Comparison of ENCODE assay signal across 1 cellular context in genomic region chr18:26840965-26841364, GRCh38.
TF ChIP-seq lines count a peak whose summit lies in the region.

No MANE protein-coding gene starts in this region.

TF ChIP-seq in H1, 55 proteins besides CTCF, POLR2A, EP300 and RAD21 (continued from another document):
- TF ChIP-seq, protein P1, sequence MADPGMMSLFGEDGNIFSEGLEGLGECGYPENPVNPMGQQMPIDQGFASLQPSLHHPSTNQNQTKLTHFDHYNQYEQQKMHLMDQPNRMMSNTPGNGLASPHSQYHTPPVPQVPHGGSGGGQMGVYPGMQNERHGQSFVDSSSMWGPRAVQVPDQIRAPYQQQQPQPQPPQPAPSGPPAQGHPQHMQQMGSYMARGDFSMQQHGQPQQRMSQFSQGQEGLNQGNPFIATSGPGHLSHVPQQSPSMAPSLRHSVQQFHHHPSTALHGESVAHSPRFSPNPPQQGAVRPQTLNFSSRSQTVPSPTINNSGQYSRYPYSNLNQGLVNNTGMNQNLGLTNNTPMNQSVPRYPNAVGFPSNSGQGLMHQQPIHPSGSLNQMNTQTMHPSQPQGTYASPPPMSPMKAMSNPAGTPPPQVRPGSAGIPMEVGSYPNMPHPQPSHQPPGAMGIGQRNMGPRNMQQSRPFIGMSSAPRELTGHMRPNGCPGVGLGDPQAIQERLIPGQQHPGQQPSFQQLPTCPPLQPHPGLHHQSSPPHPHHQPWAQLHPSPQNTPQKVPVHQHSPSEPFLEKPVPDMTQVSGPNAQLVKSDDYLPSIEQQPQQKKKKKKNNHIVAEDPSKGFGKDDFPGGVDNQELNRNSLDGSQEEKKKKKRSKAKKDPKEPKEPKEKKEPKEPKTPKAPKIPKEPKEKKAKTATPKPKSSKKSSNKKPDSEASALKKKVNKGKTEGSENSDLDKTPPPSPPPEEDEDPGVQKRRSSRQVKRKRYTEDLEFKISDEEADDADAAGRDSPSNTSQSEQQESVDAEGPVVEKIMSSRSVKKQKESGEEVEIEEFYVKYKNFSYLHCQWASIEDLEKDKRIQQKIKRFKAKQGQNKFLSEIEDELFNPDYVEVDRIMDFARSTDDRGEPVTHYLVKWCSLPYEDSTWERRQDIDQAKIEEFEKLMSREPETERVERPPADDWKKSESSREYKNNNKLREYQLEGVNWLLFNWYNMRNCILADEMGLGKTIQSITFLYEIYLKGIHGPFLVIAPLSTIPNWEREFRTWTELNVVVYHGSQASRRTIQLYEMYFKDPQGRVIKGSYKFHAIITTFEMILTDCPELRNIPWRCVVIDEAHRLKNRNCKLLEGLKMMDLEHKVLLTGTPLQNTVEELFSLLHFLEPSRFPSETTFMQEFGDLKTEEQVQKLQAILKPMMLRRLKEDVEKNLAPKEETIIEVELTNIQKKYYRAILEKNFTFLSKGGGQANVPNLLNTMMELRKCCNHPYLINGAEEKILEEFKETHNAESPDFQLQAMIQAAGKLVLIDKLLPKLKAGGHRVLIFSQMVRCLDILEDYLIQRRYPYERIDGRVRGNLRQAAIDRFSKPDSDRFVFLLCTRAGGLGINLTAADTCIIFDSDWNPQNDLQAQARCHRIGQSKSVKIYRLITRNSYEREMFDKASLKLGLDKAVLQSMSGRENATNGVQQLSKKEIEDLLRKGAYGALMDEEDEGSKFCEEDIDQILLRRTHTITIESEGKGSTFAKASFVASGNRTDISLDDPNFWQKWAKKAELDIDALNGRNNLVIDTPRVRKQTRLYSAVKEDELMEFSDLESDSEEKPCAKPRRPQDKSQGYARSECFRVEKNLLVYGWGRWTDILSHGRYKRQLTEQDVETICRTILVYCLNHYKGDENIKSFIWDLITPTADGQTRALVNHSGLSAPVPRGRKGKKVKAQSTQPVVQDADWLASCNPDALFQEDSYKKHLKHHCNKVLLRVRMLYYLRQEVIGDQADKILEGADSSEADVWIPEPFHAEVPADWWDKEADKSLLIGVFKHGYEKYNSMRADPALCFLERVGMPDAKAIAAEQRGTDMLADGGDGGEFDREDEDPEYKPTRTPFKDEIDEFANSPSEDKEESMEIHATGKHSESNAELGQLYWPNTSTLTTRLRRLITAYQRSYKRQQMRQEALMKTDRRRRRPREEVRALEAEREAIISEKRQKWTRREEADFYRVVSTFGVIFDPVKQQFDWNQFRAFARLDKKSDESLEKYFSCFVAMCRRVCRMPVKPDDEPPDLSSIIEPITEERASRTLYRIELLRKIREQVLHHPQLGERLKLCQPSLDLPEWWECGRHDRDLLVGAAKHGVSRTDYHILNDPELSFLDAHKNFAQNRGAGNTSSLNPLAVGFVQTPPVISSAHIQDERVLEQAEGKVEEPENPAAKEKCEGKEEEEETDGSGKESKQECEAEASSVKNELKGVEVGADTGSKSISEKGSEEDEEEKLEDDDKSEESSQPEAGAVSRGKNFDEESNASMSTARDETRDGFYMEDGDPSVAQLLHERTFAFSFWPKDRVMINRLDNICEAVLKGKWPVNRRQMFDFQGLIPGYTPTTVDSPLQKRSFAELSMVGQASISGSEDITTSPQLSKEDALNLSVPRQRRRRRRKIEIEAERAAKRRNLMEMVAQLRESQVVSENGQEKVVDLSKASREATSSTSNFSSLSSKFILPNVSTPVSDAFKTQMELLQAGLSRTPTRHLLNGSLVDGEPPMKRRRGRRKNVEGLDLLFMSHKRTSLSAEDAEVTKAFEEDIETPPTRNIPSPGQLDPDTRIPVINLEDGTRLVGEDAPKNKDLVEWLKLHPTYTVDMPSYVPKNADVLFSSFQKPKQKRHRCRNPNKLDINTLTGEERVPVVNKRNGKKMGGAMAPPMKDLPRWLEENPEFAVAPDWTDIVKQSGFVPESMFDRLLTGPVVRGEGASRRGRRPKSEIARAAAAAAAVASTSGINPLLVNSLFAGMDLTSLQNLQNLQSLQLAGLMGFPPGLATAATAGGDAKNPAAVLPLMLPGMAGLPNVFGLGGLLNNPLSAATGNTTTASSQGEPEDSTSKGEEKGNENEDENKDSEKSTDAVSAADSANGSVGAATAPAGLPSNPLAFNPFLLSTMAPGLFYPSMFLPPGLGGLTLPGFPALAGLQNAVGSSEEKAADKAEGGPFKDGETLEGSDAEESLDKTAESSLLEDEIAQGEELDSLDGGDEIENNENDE (IDR thresholded peaks at IDR 0.05; ENCODE audit: insufficient replicate concordance, low read length), result no peak
- no peak for TF ChIP-seq EGR1 (IDR thresholded peaks at IDR 0.05; ENCODE audit: borderline replicate concordance, low read depth, low read length)
- no peak for TF ChIP-seq ATF3 (IDR thresholded peaks at IDR 0.05; ENCODE audit: insufficient read depth, low read depth, low read length)
- no peak for TF ChIP-seq SIRT6 (IDR thresholded peaks at IDR 0.05; ENCODE audit: low read length)
- no peak for TF ChIP-seq GTF2F1 (IDR thresholded peaks at IDR 0.05; ENCODE audit: borderline replicate concordance, low read depth, low read length)
- TF ChIP-seq SIX5 (IDR thresholded peaks at IDR 0.05; ENCODE audit: low read depth, low read length), result no peak
- TF ChIP-seq CTBP2 (IDR thresholded peaks at IDR 0.05; ENCODE audit: borderline replicate concordance, insufficient read depth, insufficient read length, low read length), result no peak
- no peak for TF ChIP-seq SRF (IDR thresholded peaks at IDR 0.05; ENCODE audit: low read depth, low read length)
- TF ChIP-seq BACH1 (IDR thresholded peaks at IDR 0.05; ENCODE audit: low read length), result no peak
- no peak for TF ChIP-seq SIN3A (conservative IDR thresholded peaks at IDR 0.05 in 1 of 2, IDR thresholded peaks at IDR 0.05 in 1 of 2; ENCODE audit: low read depth in 1 of 2, low read length in 2 of 2)
- no peak for TF ChIP-seq RBBP5 (IDR thresholded peaks at IDR 0.05; ENCODE audit: borderline replicate concordance, low read depth, low read length)
- TF ChIP-seq POLR2AphosphoS5 (IDR thresholded peaks at IDR 0.05; ENCODE audit: low read depth, low read length), result no peak
- TF ChIP-seq TAF7 (optimal IDR thresholded peaks at IDR 0.05; ENCODE audit: borderline replicate concordance, low read depth, low read length), result no peak
- no peak for TF ChIP-seq SP2 (IDR thresholded peaks at IDR 0.05; ENCODE audit: low read length)
- no peak for TF ChIP-seq MAX (IDR thresholded peaks at IDR 0.05)
